9 cellular contexts compared by ENCODE assay signal in genomic region chr19:10979950-10980349, GRCh38. TPM values are rescaled to one million over a fixed set of nuclear protein-coding genes. Genes with fewer than 3 reads are reported as not detected.
A peak's percentile ranks its signal among the peaks of the same experiment; 100 is the strongest.
DNase-seq lines count a peak whose midpoint lies in the region; ATAC-seq and TF ChIP-seq lines count a peak whose summit lies in the region.
"Had no signal": no experiment of that assay in that cellular context is flagged by ENCODE, and none has a peak within 500 bp of the region (broad histone marks: within the 10 kb centered on the region; RNA-seq: fewer than 3 reads in every experiment).

No MANE protein-coding gene starts in this region.

- H3K9me2 ChIP-seq in SK-N-SH, result no peaks in the 10 kb centered on the region

- TF ChIP-seq RAD21 in SK-N-SH (IDR thresholded peaks at IDR 0.05; ENCODE audit: low read length), result no peak

- no peaks in the 10 kb centered on the region for H3K9me3 Mint-ChIP-seq in CD4-positive, alpha-beta memory T cell
- no peaks in the 10 kb centered on the region for H3K9me3 Mint-ChIP-seq in activated naive CD4-positive, alpha-beta T cell treated with anti-CD3 and anti-CD28 coated beads for 36 hours

- peaks cover 0 to 15% of the 10 kb centered on the region in 2 donors for H3K36me3 Mint-ChIP-seq in CD4-positive, alpha-beta memory T cell
- peaks cover 6% of the 10 kb centered on the region for H3K36me3 Mint-ChIP-seq in activated naive CD4-positive, alpha-beta T cell treated with anti-CD3 and anti-CD28 coated beads for 36 hours (ENCODE audit: low read depth)

- no peaks in the 10 kb centered on the region for H3K9me3 ChIP-seq in CD4-positive, alpha-beta memory T cell (ENCODE audit: control insufficient read depth in 1 of 2, low read length in 2 of 2)
- H3K9me3 ChIP-seq in SK-N-SH (no peaks in the 10 kb centered on the region), sigmoid colon (no peaks in the 10 kb centered on the region)

- no peak for ATAC-seq in GM21515 (IDR thresholded peaks at IDR 0.05; ENCODE audit: unreplicated experiment)

- H3K4me3 ChIP-seq in CD4-positive, alpha-beta memory T cell (ENCODE audit: low read length in 2 of 2), result no peak overlapping the region
- no peak overlapping the region for H3K4me3 ChIP-seq in SK-N-SH (ENCODE audit: low read depth in 2 of 2, low read length in 1 of 2)
- H3K4me3 ChIP-seq in sigmoid colon, result no peak overlapping the region

- no peaks in the 10 kb centered on the region for H3K27me3 ChIP-seq in CD4-positive, alpha-beta memory T cell (ENCODE audit: insufficient read depth, low read length)
- no peaks in the 10 kb centered on the region for H3K27me3 ChIP-seq in SK-N-SH (ENCODE audit: insufficient read depth)
- no peaks in the 10 kb centered on the region for H3K27me3 ChIP-seq in sigmoid colon

- 91% methylated on average over 12 of the region's 14 CpGs for WGBS in SK-N-SH (ENCODE audit: low lambda C conversion rate)
- 80 to 90% methylated on average over 14 of the region's 14 CpGs for WGBS in sigmoid colon, 2 donors

- H3K27ac Mint-ChIP-seq in CD4-positive, alpha-beta memory T cell, result peak overlapping the region in 6 of 7 donors; percentile 36 to 76 (median 70)
- H3K27ac Mint-ChIP-seq in activated naive CD4-positive, alpha-beta T cell treated with anti-CD3 and anti-CD28 coated beads for 36 hours, result peak overlapping the region; percentile 59

- TF ChIP-seq POLR2A in sigmoid colon (IDR thresholded peaks at IDR 0.05), result no peak

- H3K27ac ChIP-seq in CD4-positive, alpha-beta memory T cell (ENCODE audit: low read depth, low read length), result no peak overlapping the region
- H3K27ac ChIP-seq in SK-N-SH (ENCODE audit: low read depth in 2 of 2, low read length in 1 of 2), result no peak overlapping the region
- H3K27ac ChIP-seq in sigmoid colon, result peak overlapping the region in 1 of 4 donors; percentile 14

- peaks cover 100% of the 10 kb centered on the region for H3K79me2 ChIP-seq in SK-N-SH (ENCODE audit: insufficient read depth)

- H3K4me1 ChIP-seq in CD4-positive, alpha-beta memory T cell (ENCODE audit: insufficient read depth, low read length), result no peaks in the 10 kb centered on the region
- H3K4me1 ChIP-seq in SK-N-SH (ENCODE audit: control insufficient read depth in 1 of 2, insufficient read depth in 2 of 2, low read depth in 1 of 2, low read length in 1 of 2), result peaks cover 5 to 7% of the 10 kb centered on the region in 2 experiments; a peak in 2 of 4 replicates
- H3K4me1 ChIP-seq in sigmoid colon, result peaks cover 0 to 28% (median 24%) of the 10 kb centered on the region in 4 donors

- POLR2A ChIA-PET in CD4-positive, alpha-beta memory T cell (lab: Charles Lee; ENCODE audit: partially characterized antibody), result interaction anchor here (1.8 kb wide), 1 partner anchor 20 kb away, joined by 4 read pairs; the partner anchor contains the start of gene SMARCA4
- POLR2A ChIA-PET in SK-N-SH (lab: Yijun Ruan, JAX), result no interaction called here

- no peaks in the 10 kb centered on the region for H3F3A ChIP-seq in SK-N-SH (replicated peaks; ENCODE audit: insufficient read depth)

- TF ChIP-seq CTCF in SK-N-SH (IDR thresholded peaks at IDR 0.05) (no peak), sigmoid colon (IDR thresholded peaks at IDR 0.05) (no peak)

- H3K4me2 ChIP-seq in SK-N-SH, result no peak overlapping the region

- peaks cover 8% of the 10 kb centered on the region for H3K36me3 ChIP-seq in CD4-positive, alpha-beta memory T cell (ENCODE audit: insufficient read depth, low read length)
- H3K36me3 ChIP-seq in SK-N-SH (replicated peaks in 1 of 2; ENCODE audit: control insufficient read depth in 1 of 2, insufficient read depth in 2 of 2, low read length in 1 of 2) (peaks cover 2 to 7% of the 10 kb centered on the region in 2 experiments), sigmoid colon (peaks cover 1 to 10% (median 4%) of the 10 kb centered on the region in 4 donors)

- H4K20me1 ChIP-seq in SK-N-SH (ENCODE audit: insufficient read depth), result peaks cover 94% of the 10 kb centered on the region

- H3K4me3 Mint-ChIP-seq in CD4-positive, alpha-beta memory T cell, result peak overlapping the region in 6 of 8 donors; percentile 29 to 60 (median 50)
- no peak overlapping the region for H3K4me3 Mint-ChIP-seq in activated naive CD4-positive, alpha-beta T cell treated with anti-CD3 and anti-CD28 coated beads for 36 hours

- no peaks in the 10 kb centered on the region for H3K27me3 Mint-ChIP-seq in CD4-positive, alpha-beta memory T cell
- no peaks in the 10 kb centered on the region for H3K27me3 Mint-ChIP-seq in activated naive CD4-positive, alpha-beta T cell treated with anti-CD3 and anti-CD28 coated beads for 36 hours (ENCODE audit: low read depth)

- intact Hi-C loops in CD4-positive, alpha-beta memory T cell (cut with micrococcal nuclease), result no loop called here
- intact Hi-C loops in activated naive CD4-positive, alpha-beta T cell treated with anti-CD3 and anti-CD28 coated beads for 36 hours (cut with micrococcal nuclease), result loop anchor here (5.0 kb wide), 1 partner anchor 38 kb away; no protein-coding TSS in a partner anchor
- intact Hi-C loops in sigmoid colon (cut with DNase I), result loop anchor here (5.0 kb wide), 1 partner anchor 43 kb away; no protein-coding TSS in a partner anchor

- DNase-seq in CD4-positive, alpha-beta memory T cell, result peak in 2 of 5 donors; percentile 6 to 19
- DNase-seq in Kasumi-1 (lab: John Stamatoyannopoulos, UW) (peak; percentile 95 to 96), midbrain (lab: John Stamatoyannopoulos, UW) (peak; percentile 39), NCI-H1436 treated with DMSO at 0.1 percent for 48 hours (lab: John Stamatoyannopoulos, UW) (no peak), SK-N-SH (no peak), sigmoid colon (no peak)
- DNase-seq in activated naive CD4-positive, alpha-beta T cell treated with anti-CD3 and anti-CD28 coated beads for 36 hours, result peak; percentile 60
- DNase-seq: DMS153 had no signal

- CTCF ChIA-PET in CD4-positive, alpha-beta memory T cell (lab: Charles Lee; ENCODE audit: partially characterized antibody), result interaction anchor here (3.9 kb wide), 1 partner anchor 38 kb away, joined by 12 read pairs; no protein-coding TSS in a partner anchor
- CTCF ChIA-PET in activated naive CD4-positive, alpha-beta T cell treated with anti-CD3 and anti-CD28 coated beads for 36 hours (lab: Charles Lee), result interaction anchor here (0.9 kb wide), 1 partner anchor 56 kb away, joined by 3 read pairs; no protein-coding TSS in a partner anchor
- CTCF ChIA-PET in SK-N-SH (lab: Yijun Ruan, JAX), result interaction anchor here (2.3 kb wide), 1 partner anchor 38 kb away, joined by 10 read pairs; no protein-coding TSS in a partner anchor

- no peak overlapping the region for H3K9ac ChIP-seq in SK-N-SH

- no peak overlapping the region for H2AFZ ChIP-seq in SK-N-SH (ENCODE audit: low read depth)

- peaks cover 14 to 27% (median 21%) of the 10 kb centered on the region in 4 donors for H3K4me1 Mint-ChIP-seq in CD4-positive, alpha-beta memory T cell
- H3K4me1 Mint-ChIP-seq in activated naive CD4-positive, alpha-beta T cell treated with anti-CD3 and anti-CD28 coated beads for 36 hours (ENCODE audit: low read depth), result peaks cover 25% of the 10 kb centered on the region

- TF ChIP-seq EP300 in SK-N-SH (IDR thresholded peaks at IDR 0.05; ENCODE audit: borderline replicate concordance in 1 of 2, low read depth in 1 of 2, low read length in 1 of 2) (no peak), sigmoid colon (IDR thresholded peaks at IDR 0.05) (no peak)

TF ChIP-seq in SK-N-SH, 30 proteins besides CTCF, POLR2A, EP300 and RAD21:
- no peak for TF ChIP-seq SIN3A (IDR thresholded peaks at IDR 0.05; ENCODE audit: borderline replicate concordance, low read depth, low read length)
- TF ChIP-seq RCOR1 (IDR thresholded peaks at IDR 0.05; ENCODE audit: low read length), result no peak
- no peak for TF ChIP-seq EZH2phosphoT487 (IDR thresholded peaks at IDR 0.05; ENCODE audit: borderline replicate concordance, low read depth)
- no peak for TF ChIP-seq NRF1 (IDR thresholded peaks at IDR 0.05; ENCODE audit: low read depth, low read length)
- no peak for TF ChIP-seq FOXM1 (IDR thresholded peaks at IDR 0.05; ENCODE audit: low read depth)
- TF ChIP-seq TCF12 (IDR thresholded peaks at IDR 0.05), result no peak
TF ChIP-seq in SK-N-SH: peak in this region for 0.

RNA-seq across cellular contexts. Expression of gene SMARCA4, which starts 19.1 kb away (rescaled TPM):
- 100 to 1,000 TPM in 1 of 2 experiments, 10 to 100 TPM in 1; 94.2 to 118 TPM for total RNA-seq in CD4-positive, alpha-beta memory T cell
- 10 to 100 TPM in 1 of 2 donors, 1 to 10 TPM in 1; 2.1 to 42.0 TPM for polyA plus RNA-seq in CD4-positive, alpha-beta memory T cell
- total RNA-seq in activated naive CD4-positive, alpha-beta T cell treated with anti-CD3 and anti-CD28 coated beads for 36 hours, result 10 to 100 TPM; 88.6 to 98.6 TPM
- polyA plus RNA-seq in SK-N-SH (2012; rRNA removed) (48.3 and 90.7 TPM in 2 replicates), sigmoid colon (10 to 100 TPM; 35.4 to 73.9 (median 39.1) TPM)
- polyA plus RNA-seq in SK-N-SH (2012; cell fraction: cytosol; rRNA removed), result 58.0 and 70.3 TPM in 2 replicates
- 142 and 154 TPM in 2 replicates for polyA plus RNA-seq in SK-N-SH (2012; cell fraction: nucleus; rRNA removed)
- 10 to 100 TPM; 22.5 to 51.0 (median 34.4) TPM for total RNA-seq in sigmoid colon

RNA-seq across cellular contexts. Expression of gene TIMM29, which starts 51.3 kb away (rescaled TPM):
- 10 to 100 TPM; 39.6 to 40.9 TPM for total RNA-seq in CD4-positive, alpha-beta memory T cell
- 10 to 100 TPM; 17.7 to 34.6 TPM for polyA plus RNA-seq in CD4-positive, alpha-beta memory T cell
- total RNA-seq in activated naive CD4-positive, alpha-beta T cell treated with anti-CD3 and anti-CD28 coated beads for 36 hours, result 10 to 100 TPM; 11.0 to 12.7 TPM
- polyA plus RNA-seq in SK-N-SH (2012; rRNA removed), result 11.7 and 12.5 TPM in 2 replicates
- polyA plus RNA-seq in SK-N-SH (2012; cell fraction: cytosol; rRNA removed), result 9.1 and 12.9 TPM in 2 replicates
- 10.5 and 11.2 TPM in 2 replicates for polyA plus RNA-seq in SK-N-SH (2012; cell fraction: nucleus; rRNA removed)
- total RNA-seq in sigmoid colon, result 10 to 100 TPM; 18.8 to 28.5 (median 26.0) TPM
- 10 to 100 TPM in 2 of 3 donors, 1 to 10 TPM in 1; 9.6 to 22.6 (median 15.5) TPM for polyA plus RNA-seq in sigmoid colon

RNA-seq across cellular contexts. Expression of gene YIPF2, which starts 51.5 kb away (rescaled TPM):
- 10 to 100 TPM; 29.6 TPM for total RNA-seq in CD4-positive, alpha-beta memory T cell
- polyA plus RNA-seq in CD4-positive, alpha-beta memory T cell, result 10 to 100 TPM; 12.2 to 14.0 TPM
- 10 to 100 TPM; 22.7 to 25.4 TPM for total RNA-seq in activated naive CD4-positive, alpha-beta T cell treated with anti-CD3 and anti-CD28 coated beads for 36 hours
- polyA plus RNA-seq in SK-N-SH (2012; rRNA removed) (61.3 and 62.5 TPM in 2 replicates), sigmoid colon (10 to 100 TPM; 19.4 to 61.3 (median 21.0) TPM)
- 22.3 and 40.1 TPM in 2 replicates for polyA plus RNA-seq in SK-N-SH (2012; cell fraction: cytosol; rRNA removed)
- polyA plus RNA-seq in SK-N-SH (2012; cell fraction: nucleus; rRNA removed), result 84.7 and 85.3 TPM in 2 replicates
- 10 to 100 TPM; 26.5 to 36.0 (median 28.3) TPM for total RNA-seq in sigmoid colon

Comparison
In these comparisons a context has a peak if more than half of its experiments do, and no peak if none do; other contexts are left out.
1. DNase-seq: peak in Kasumi-1 (2 of 2), activated naive CD4-positive, alpha-beta T cell treated with anti-CD3 and anti-CD28 coated beads for 36 hours (single experiment) and midbrain (single experiment); none in NCI-H1436 treated with DMSO at 0.1 percent for 48 hours (single experiment), SK-N-SH (single experiment) and sigmoid colon (single experiment).